Comparison of ENCODE assay signal across 2 cellular contexts in the genomic region with DNA sequence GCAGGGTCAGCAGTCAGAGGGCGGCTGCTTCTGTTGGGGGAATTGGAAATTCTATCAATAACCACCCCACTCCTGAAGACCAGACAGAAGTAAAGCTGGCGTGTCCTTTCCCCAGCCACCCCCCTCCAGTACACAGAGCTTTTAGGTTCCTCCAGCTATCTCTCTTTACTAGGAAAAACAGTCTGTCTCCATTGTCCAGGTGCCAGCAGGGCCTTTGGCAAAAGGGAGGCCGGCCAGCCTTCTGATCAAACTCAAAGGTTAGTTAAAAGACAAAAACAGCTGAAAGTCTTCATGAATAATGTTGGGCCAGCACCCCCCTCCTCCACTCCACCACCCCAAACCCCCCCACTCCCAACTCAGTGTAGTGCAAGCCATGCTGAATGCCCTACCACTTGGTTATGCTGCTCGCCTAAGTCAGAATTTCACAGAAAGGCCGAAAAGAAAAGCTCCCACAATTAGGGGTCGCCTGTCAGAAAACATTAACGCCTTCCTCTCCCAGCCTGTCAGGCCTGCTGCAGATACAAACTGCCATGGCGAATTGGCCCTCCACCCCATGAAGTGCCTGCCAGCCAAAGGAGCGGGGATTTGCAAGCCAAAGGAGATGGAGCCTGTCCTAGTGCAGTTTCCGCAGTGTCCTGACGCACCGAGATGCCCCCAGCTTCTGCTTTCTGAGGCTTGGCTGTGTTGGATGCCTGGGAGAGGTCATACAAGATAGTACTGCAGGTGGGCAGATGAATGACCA.
TF ChIP-seq lines count a peak whose summit lies in the region.

No MANE protein-coding gene starts in this region.

TF ChIP-seq in GM23338, 12 proteins besides CTCF, POLR2A, EP300 and RAD21 (continues in another document):
- TF ChIP-seq, protein P1, sequence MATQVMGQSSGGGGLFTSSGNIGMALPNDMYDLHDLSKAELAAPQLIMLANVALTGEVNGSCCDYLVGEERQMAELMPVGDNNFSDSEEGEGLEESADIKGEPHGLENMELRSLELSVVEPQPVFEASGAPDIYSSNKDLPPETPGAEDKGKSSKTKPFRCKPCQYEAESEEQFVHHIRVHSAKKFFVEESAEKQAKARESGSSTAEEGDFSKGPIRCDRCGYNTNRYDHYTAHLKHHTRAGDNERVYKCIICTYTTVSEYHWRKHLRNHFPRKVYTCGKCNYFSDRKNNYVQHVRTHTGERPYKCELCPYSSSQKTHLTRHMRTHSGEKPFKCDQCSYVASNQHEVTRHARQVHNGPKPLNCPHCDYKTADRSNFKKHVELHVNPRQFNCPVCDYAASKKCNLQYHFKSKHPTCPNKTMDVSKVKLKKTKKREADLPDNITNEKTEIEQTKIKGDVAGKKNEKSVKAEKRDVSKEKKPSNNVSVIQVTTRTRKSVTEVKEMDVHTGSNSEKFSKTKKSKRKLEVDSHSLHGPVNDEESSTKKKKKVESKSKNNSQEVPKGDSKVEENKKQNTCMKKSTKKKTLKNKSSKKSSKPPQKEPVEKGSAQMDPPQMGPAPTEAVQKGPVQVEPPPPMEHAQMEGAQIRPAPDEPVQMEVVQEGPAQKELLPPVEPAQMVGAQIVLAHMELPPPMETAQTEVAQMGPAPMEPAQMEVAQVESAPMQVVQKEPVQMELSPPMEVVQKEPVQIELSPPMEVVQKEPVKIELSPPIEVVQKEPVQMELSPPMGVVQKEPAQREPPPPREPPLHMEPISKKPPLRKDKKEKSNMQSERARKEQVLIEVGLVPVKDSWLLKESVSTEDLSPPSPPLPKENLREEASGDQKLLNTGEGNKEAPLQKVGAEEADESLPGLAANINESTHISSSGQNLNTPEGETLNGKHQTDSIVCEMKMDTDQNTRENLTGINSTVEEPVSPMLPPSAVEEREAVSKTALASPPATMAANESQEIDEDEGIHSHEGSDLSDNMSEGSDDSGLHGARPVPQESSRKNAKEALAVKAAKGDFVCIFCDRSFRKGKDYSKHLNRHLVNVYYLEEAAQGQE (IDR thresholded peaks at IDR 0.05; ENCODE audit: unreplicated experiment), result no peak
- no peak for TF ChIP-seq EZH2phosphoT487 (IDR thresholded peaks at IDR 0.05; ENCODE audit: unreplicated experiment)
- TF ChIP-seq, protein P2, sequence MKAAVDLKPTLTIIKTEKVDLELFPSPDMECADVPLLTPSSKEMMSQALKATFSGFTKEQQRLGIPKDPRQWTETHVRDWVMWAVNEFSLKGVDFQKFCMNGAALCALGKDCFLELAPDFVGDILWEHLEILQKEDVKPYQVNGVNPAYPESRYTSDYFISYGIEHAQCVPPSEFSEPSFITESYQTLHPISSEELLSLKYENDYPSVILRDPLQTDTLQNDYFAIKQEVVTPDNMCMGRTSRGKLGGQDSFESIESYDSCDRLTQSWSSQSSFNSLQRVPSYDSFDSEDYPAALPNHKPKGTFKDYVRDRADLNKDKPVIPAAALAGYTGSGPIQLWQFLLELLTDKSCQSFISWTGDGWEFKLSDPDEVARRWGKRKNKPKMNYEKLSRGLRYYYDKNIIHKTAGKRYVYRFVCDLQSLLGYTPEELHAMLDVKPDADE (IDR thresholded peaks at IDR 0.05), result no peak
- no peak for TF ChIP-seq NANOG (IDR thresholded peaks at IDR 0.05; ENCODE audit: borderline replicate concordance)
- no peak for TF ChIP-seq ZNF331 (CRISPR knock-in tag; IDR thresholded peaks at IDR 0.05; ENCODE audit: low read depth)
- TF ChIP-seq, protein P3, sequence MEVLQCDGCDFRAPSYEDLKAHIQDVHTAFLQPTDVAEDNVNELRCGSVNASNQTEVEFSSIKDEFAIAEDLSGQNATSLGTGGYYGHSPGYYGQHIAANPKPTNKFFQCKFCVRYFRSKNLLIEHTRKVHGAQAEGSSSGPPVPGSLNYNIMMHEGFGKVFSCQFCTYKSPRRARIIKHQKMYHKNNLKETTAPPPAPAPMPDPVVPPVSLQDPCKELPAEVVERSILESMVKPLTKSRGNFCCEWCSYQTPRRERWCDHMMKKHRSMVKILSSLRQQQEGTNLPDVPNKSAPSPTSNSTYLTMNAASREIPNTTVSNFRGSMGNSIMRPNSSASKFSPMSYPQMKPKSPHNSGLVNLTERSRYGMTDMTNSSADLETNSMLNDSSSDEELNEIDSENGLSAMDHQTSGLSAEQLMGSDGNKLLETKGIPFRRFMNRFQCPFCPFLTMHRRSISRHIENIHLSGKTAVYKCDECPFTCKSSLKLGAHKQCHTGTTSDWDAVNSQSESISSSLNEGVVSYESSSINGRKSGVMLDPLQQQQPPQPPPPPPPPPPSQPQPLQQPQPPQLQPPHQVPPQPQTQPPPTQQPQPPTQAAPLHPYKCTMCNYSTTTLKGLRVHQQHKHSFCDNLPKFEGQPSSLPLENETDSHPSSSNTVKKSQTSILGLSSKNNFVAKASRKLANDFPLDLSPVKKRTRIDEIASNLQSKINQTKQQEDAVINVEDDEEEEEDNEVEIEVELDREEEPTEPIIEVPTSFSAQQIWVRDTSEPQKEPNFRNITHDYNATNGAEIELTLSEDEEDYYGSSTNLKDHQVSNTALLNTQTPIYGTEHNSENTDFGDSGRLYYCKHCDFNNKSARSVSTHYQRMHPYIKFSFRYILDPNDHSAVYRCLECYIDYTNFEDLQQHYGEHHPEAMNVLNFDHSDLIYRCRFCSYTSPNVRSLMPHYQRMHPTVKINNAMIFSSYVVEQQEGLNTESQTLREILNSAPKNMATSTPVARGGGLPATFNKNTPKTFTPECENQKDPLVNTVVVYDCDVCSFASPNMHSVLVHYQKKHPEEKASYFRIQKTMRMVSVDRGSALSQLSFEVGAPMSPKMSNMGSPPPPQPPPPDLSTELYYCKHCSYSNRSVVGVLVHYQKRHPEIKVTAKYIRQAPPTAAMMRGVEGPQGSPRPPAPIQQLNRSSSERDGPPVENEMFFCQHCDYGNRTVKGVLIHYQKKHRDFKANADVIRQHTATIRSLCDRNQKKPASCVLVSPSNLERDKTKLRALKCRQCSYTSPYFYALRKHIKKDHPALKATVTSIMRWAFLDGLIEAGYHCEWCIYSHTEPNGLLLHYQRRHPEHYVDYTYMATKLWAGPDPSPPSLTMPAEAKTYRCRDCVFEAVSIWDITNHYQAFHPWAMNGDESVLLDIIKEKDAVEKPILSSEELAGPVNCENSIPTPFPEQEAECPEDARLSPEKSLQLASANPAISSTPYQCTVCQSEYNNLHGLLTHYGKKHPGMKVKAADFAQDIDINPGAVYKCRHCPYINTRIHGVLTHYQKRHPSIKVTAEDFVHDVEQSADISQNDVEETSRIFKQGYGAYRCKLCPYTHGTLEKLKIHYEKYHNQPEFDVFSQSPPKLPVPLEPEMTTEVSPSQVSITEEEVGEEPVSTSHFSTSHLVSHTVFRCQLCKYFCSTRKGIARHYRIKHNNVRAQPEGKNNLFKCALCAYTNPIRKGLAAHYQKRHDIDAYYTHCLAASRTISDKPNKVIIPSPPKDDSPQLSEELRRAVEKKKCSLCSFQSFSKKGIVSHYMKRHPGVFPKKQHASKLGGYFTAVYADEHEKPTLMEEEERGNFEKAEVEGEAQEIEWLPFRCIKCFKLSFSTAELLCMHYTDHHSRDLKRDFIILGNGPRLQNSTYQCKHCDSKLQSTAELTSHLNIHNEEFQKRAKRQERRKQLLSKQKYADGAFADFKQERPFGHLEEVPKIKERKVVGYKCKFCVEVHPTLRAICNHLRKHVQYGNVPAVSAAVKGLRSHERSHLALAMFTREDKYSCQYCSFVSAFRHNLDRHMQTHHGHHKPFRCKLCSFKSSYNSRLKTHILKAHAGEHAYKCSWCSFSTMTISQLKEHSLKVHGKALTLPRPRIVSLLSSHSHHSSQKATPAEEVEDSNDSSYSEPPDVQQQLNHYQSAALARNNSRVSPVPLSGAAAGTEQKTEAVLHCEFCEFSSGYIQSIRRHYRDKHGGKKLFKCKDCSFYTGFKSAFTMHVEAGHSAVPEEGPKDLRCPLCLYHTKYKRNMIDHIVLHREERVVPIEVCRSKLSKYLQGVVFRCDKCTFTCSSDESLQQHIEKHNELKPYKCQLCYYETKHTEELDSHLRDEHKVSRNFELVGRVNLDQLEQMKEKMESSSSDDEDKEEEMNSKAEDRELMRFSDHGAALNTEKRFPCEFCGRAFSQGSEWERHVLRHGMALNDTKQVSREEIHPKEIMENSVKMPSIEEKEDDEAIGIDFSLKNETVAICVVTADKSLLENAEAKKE (CRISPR knock-in tag; IDR thresholded peaks at IDR 0.05), result no peak
- TF ChIP-seq STAT1 (IDR thresholded peaks at IDR 0.05; ENCODE audit: unreplicated experiment), result no peak
- no peak for TF ChIP-seq CREB1 (CRISPR knock-in tag; IDR thresholded peaks at IDR 0.05; ENCODE audit: low read depth)

TF ChIP-seq in SK-N-SH, 30 proteins besides CTCF, POLR2A, EP300 and RAD21 (continued from another document):
- TF ChIP-seq, protein P4, sequence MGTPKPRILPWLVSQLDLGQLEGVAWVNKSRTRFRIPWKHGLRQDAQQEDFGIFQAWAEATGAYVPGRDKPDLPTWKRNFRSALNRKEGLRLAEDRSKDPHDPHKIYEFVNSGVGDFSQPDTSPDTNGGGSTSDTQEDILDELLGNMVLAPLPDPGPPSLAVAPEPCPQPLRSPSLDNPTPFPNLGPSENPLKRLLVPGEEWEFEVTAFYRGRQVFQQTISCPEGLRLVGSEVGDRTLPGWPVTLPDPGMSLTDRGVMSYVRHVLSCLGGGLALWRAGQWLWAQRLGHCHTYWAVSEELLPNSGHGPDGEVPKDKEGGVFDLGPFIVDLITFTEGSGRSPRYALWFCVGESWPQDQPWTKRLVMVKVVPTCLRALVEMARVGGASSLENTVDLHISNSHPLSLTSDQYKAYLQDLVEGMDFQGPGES (IDR thresholded peaks at IDR 0.05; ENCODE audit: low read depth, low read length), result no peak
- TF ChIP-seq NFIC (IDR thresholded peaks at IDR 0.05; ENCODE audit: borderline replicate concordance) (no peak), FOXM1 (IDR thresholded peaks at IDR 0.05; ENCODE audit: low read depth) (no peak), JUND (IDR thresholded peaks at IDR 0.05) (no peak), RXRA (IDR thresholded peaks at IDR 0.05; ENCODE audit: borderline replicate concordance, low read depth) (no peak), SIN3A (IDR thresholded peaks at IDR 0.05; ENCODE audit: borderline replicate concordance, low read depth, low read length) (no peak), GABPA (IDR thresholded peaks at IDR 0.05; ENCODE audit: low read depth) (no peak)
- TF ChIP-seq, protein P5, sequence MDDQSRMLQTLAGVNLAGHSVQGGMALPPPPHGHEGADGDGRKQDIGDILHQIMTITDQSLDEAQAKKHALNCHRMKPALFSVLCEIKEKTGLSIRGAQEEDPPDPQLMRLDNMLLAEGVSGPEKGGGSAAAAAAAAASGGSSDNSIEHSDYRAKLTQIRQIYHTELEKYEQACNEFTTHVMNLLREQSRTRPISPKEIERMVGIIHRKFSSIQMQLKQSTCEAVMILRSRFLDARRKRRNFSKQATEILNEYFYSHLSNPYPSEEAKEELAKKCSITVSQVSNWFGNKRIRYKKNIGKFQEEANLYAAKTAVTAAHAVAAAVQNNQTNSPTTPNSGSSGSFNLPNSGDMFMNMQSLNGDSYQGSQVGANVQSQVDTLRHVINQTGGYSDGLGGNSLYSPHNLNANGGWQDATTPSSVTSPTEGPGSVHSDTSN (IDR thresholded peaks at IDR 0.05), result no peak
